Comparison of ENCODE assay signal across 8 cellular contexts in the genomic region with DNA sequence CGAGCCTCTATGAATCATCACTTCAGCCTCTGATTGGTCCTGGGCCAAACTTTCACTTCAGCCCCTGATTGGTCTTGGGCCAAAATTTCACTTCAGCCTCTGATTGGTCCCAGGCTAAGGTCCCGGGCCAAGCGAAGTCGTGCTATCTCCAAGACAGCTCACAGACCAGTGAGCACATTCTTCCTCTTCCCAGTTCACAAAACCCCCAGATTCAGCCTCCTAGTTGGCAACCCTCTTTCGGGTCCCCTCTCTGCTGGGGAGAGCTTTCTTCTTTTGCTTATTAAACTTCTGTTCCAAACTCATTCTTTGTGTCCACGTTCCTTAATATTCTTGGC.
DNase-seq lines count a peak whose midpoint lies in the region; ATAC-seq, FAIRE-seq and TF ChIP-seq lines count a peak whose summit lies in the region.
"Not testable (repeated sequence)": the region's sequence is repeated elsewhere in the genome, so short reads cannot be mapped to it uniquely, and the experiment has no call there.

No MANE protein-coding gene starts in this region.

- peak overlapping the region; percentile 90 for H3K27ac Mint-ChIP-seq in activated B cell treated with CpG ODN at 0.5 μM for 24 hours
- H3K27ac Mint-ChIP-seq in activated T-helper 1 cell treated with anti-CD3 and anti-CD28 coated beads, Interleukin-12 subunit alpha, Interleukin-12 subunit beta, Interleukin-2, Interleukin-4 antibody, amounts not matched to agents 30 ng/mL and 10 ng/mL and 1 ng/mL, durations not matched to agents 14 hours and 24 hours and 36 hours; nephron progenitor cell: not testable (repeated sequence)

- intact Hi-C loops in activated B cell treated with CpG ODN at 0.5 μM for 24 hours (cut with micrococcal nuclease); activated T-helper 1 cell treated with anti-CD3 and anti-CD28 coated beads, Interleukin-12 subunit alpha, Interleukin-12 subunit beta, Interleukin-2, Interleukin-4 antibody, amounts not matched to agents 30 ng/mL and 10 ng/mL and 1 ng/mL, durations not matched to agents 14 hours and 24 hours and 36 hours (cut with micrococcal nuclease); GM12878 (cut with micrococcal nuclease; ENCODE audit: unreplicated experiment); left ventricle myocardium inferior (cut with micrococcal nuclease); upper lobe of right lung (cut with DNase I): not testable (repeated sequence)

- H3K4me1 Mint-ChIP-seq in activated B cell treated with CpG ODN at 0.5 μM for 24 hours; activated T-helper 1 cell treated with anti-CD3 and anti-CD28 coated beads, Interleukin-12 subunit alpha, Interleukin-12 subunit beta, Interleukin-2, Interleukin-4 antibody, amounts not matched to agents 30 ng/mL and 10 ng/mL and 1 ng/mL, durations not matched to agents 14 hours and 24 hours and 36 hours (ENCODE audit: low read depth); nephron progenitor cell: not testable (repeated sequence)

- TF ChIP-seq RAD21 in GM12878 (IDR thresholded peaks at IDR 0.05; ENCODE audit: insufficient read depth, low read depth, low read length) = not testable (repeated sequence)

- H3K36me3 Mint-ChIP-seq in activated B cell treated with CpG ODN at 0.5 μM for 24 hours (ENCODE audit: low read depth); activated T-helper 1 cell treated with anti-CD3 and anti-CD28 coated beads, Interleukin-12 subunit alpha, Interleukin-12 subunit beta, Interleukin-2, Interleukin-4 antibody, amounts not matched to agents 30 ng/mL and 10 ng/mL and 1 ng/mL, durations not matched to agents 14 hours and 24 hours and 36 hours (ENCODE audit: low read depth); nephron progenitor cell (ENCODE audit: low read depth): not testable (repeated sequence)

- not testable (repeated sequence) for BruUV-seq in GM12878 (replicated peaks; lab: Mats Ljungman, UMichigan)

- H3K27ac ChIP-seq in GM12878 (ENCODE audit: control insufficient read depth, insufficient read depth); left ventricle myocardium inferior (replicated peaks); upper lobe of right lung: not testable (repeated sequence)

- H3K9ac ChIP-seq in GM12878 (ENCODE audit: control insufficient read depth, insufficient read depth, low read length) = not testable (repeated sequence)

- not testable (repeated sequence) for H3K27me3 Mint-ChIP-seq in activated B cell treated with CpG ODN at 0.5 μM for 24 hours; activated T-helper 1 cell treated with anti-CD3 and anti-CD28 coated beads, Interleukin-12 subunit alpha, Interleukin-12 subunit beta, Interleukin-2, Interleukin-4 antibody, amounts not matched to agents 30 ng/mL and 10 ng/mL and 1 ng/mL, durations not matched to agents 14 hours and 24 hours and 36 hours (ENCODE audit: insufficient read depth); nephron progenitor cell (ENCODE audit: low read depth, poor library complexity)

- POLR2A ChIA-PET in activated B cell treated with CpG ODN at 0.5 μM for 24 hours (lab: Charles Lee); GM12878 (lab: Charles Lee): not testable (repeated sequence)

- H2AFZ ChIP-seq in GM12878 (ENCODE audit: control insufficient read depth, low read depth, low read length) = not testable (repeated sequence)

- WGBS in GM12878 (ENCODE audit: insufficient coverage, insufficient replicate concordance, low lambda C conversion rate, missing lambda C conversion rate) = no CpG with 5 or more reads among the region's 6 CpGs

- TF ChIP-seq POLR2A in GM12878 (IDR thresholded peaks at IDR 0.05; ENCODE audit: low read depth, low read length) = not testable (repeated sequence)

- H3K9me3 Mint-ChIP-seq in activated B cell treated with CpG ODN at 0.5 μM for 24 hours; activated T-helper 1 cell treated with anti-CD3 and anti-CD28 coated beads, Interleukin-12 subunit alpha, Interleukin-12 subunit beta, Interleukin-2, Interleukin-4 antibody, amounts not matched to agents 30 ng/mL and 10 ng/mL and 1 ng/mL, durations not matched to agents 14 hours and 24 hours and 36 hours; nephron progenitor cell: not testable (repeated sequence)

- DNase-seq in GM18507 (ENCODE audit: extremely low spot score, insufficient read length, low read depth); activated B cell treated with CpG ODN at 0.5 μM for 24 hours; activated T-helper 1 cell treated with anti-CD3 and anti-CD28 coated beads, Interleukin-12 subunit alpha, Interleukin-12 subunit beta, Interleukin-2, Interleukin-4 antibody, amounts not matched to agents 30 ng/mL and 10 ng/mL and 1 ng/mL, durations not matched to agents 14 hours and 24 hours and 36 hours (ENCODE audit: low spot score); GM12878 (ENCODE audit: low read depth, low spot score); left ventricle myocardium inferior; nephron progenitor cell; upper lobe of right lung: not testable (repeated sequence)

- not testable (repeated sequence) for H3K36me3 ChIP-seq in GM12878 (ENCODE audit: control insufficient read depth in 2 of 2, insufficient read depth in 2 of 2, low read length in 1 of 2); left ventricle myocardium inferior; upper lobe of right lung

- not testable (repeated sequence) for H3K4me3 ChIP-seq in GM12878, upper lobe of right lung
- peak overlapping the region; percentile 75 for H3K4me3 ChIP-seq in left ventricle myocardium inferior

- RAD21 ChIA-PET in GM12878 (lab: Charles Lee; ENCODE audit: unreplicated experiment) = not testable (repeated sequence)

- H3K4me2 ChIP-seq in GM12878 (ENCODE audit: control insufficient read depth, insufficient read depth) = not testable (repeated sequence)

- not testable (repeated sequence) for H4K20me1 ChIP-seq in GM12878 (ENCODE audit: control insufficient read depth, insufficient read depth)

- TF ChIP-seq EP300 in GM12878 (IDR thresholded peaks at IDR 0.05; ENCODE audit: borderline replicate concordance in 1 of 2, control insufficient read depth in 1 of 2, low read depth in 2 of 2, low read length in 2 of 2) = not testable (repeated sequence)

- H3K79me2 ChIP-seq in GM12878 (ENCODE audit: control insufficient read depth, insufficient read depth, low read length) = not testable (repeated sequence)

- not testable (repeated sequence) for H3K4me1 ChIP-seq in GM12878 (ENCODE audit: control insufficient read depth, insufficient read depth, low read length); upper lobe of right lung
- H3K4me1 ChIP-seq in left ventricle myocardium inferior = peaks cover 14% of the 10 kb centered on the region

- in situ Hi-C loops in GM12878 (cut with MboI) = not testable (repeated sequence)

- not testable (repeated sequence) for H3K27me3 ChIP-seq in GM12878 (replicated peaks in 1 of 2; ENCODE audit: control insufficient read depth in 2 of 2, insufficient read depth in 2 of 2, low read length in 1 of 2); left ventricle myocardium inferior (ENCODE audit: low read depth); upper lobe of right lung

- CTCF ChIA-PET in activated B cell treated with CpG ODN at 0.5 μM for 24 hours (lab: Charles Lee); GM12878 (lab: Yijun Ruan, JAX): not testable (repeated sequence)

- FAIRE-seq in GM18507 (lab: Jason Lieb, UNC) = peak; percentile 61
- peak; percentile 57 for FAIRE-seq in GM12878 (lab: Jason Lieb, UNC)

- not testable (repeated sequence) for TF ChIP-seq CTCF in activated B cell treated with CpG ODN at 0.5 μM for 24 hours (IDR thresholded peaks at IDR 0.05); GM12878 (IDR thresholded peaks at IDR 0.05 in 2 of 3, conservative IDR thresholded peaks at IDR 0.05 in 1 of 3; ENCODE audit: control insufficient read depth in 2 of 3, extremely low read depth in 1 of 3, insufficient read depth in 1 of 3, low read depth in 3 of 3, low read length in 3 of 3); left ventricle myocardium inferior (IDR thresholded peaks at IDR 0.05; ENCODE audit: borderline replicate concordance); nephron progenitor cell (IDR thresholded peaks at IDR 0.05); upper lobe of right lung (IDR thresholded peaks at IDR 0.05)

- H3K4me3 Mint-ChIP-seq in activated B cell treated with CpG ODN at 0.5 μM for 24 hours (peak overlapping the region; percentile 96), nephron progenitor cell (peak overlapping the region; percentile 95)
- peak overlapping the region; percentile 94 for H3K4me3 Mint-ChIP-seq in activated T-helper 1 cell treated with anti-CD3 and anti-CD28 coated beads, Interleukin-12 subunit alpha, Interleukin-12 subunit beta, Interleukin-2, Interleukin-4 antibody, amounts not matched to agents 30 ng/mL and 10 ng/mL and 1 ng/mL, durations not matched to agents 14 hours and 24 hours and 36 hours

- SMC1A ChIA-PET in GM12878 (lab: Charles Lee; ENCODE audit: uncharacterized antibody, unreplicated experiment) = interaction anchor here (0.9 kb wide), 1 partner anchor 318 kb away, joined by 3 read pairs; no protein-coding TSS in a partner anchor

- not testable (repeated sequence) for H3K9me3 ChIP-seq in GM12878 (replicated peaks; ENCODE audit: control insufficient read depth, insufficient read depth, low read length); left ventricle myocardium inferior (replicated peaks); upper lobe of right lung

- ATAC-seq in HG03565 (IDR thresholded peaks at IDR 0.05; ENCODE audit: unreplicated experiment) = peak; percentile 45
- ATAC-seq in activated B cell treated with CpG ODN at 0.5 μM for 24 hours (ENCODE audit: low read depth); GM12878: not testable (repeated sequence)
- peak; percentile 35 for ATAC-seq in upper lobe of right lung
